9 cellular contexts compared by ENCODE assay signal in genomic region chr3:20043825-20044224, GRCh38. TPM values are rescaled to one million over a fixed set of nuclear protein-coding genes. Genes with fewer than 3 reads are reported as not detected.
DNase-seq lines count a peak whose midpoint lies in the region; ATAC-seq, FAIRE-seq and TF ChIP-seq lines count a peak whose summit lies in the region.
"Had no signal": no experiment of that assay in that cellular context is flagged by ENCODE, and none has a peak within 500 bp of the region (broad histone marks: within the 10 kb centered on the region; RNA-seq: fewer than 3 reads in every experiment).

No MANE protein-coding gene starts in this region.

- H3K36me3 ChIP-seq in heart right ventricle (no peaks in the 10 kb centered on the region), muscle layer of colon (ENCODE audit: insufficient read depth, low read length) (no peaks in the 10 kb centered on the region), uterus (no peaks in the 10 kb centered on the region)
- H3K36me3 ChIP-seq: MG63 had no signal

- H3K27ac ChIP-seq in heart right ventricle (peak overlapping the region in 9 of 10 donors; percentile 42 to 99 (median 98)), muscle layer of colon (ENCODE audit: low read depth, low read length) (peak overlapping the region; percentile 52), uterus (peak overlapping the region; percentile 96 to 99)

- peak overlapping the region in 1 of 5 experiments; percentile 43 for H3K4me3 Mint-ChIP-seq in brain

- H3K4me1 ChIP-seq in heart right ventricle (peaks cover 11 to 75% (median 63%) of the 10 kb centered on the region in 9 donors), muscle layer of colon (ENCODE audit: insufficient read depth, low read length) (peaks cover 47% of the 10 kb centered on the region), uterus (peaks cover 0 to 16% of the 10 kb centered on the region in 2 donors)

- intact Hi-C loops in heart right ventricle (cut with DNase I) (loop anchor here in 7 of 10 donors (5.0 to 10.0 kb wide), 6 partner anchors 38 to 157 kb away; partner anchors contain the start of genes RAB5A (in 4 of the 7) and SGO1 (in 4 of the 7)), left ventricle myocardium superior (cut with micrococcal nuclease) (no loop called here), uterus (cut with DNase I; ENCODE audit: low total_unique reads) (loop anchor here (10.0 kb wide), 1 partner anchor 99 kb away; the partner anchor contains the start of gene RAB5A)

- peak overlapping the region in 8 of 10 donors; percentile 2 to 44 (median 24) for H3K4me3 ChIP-seq in heart right ventricle
- peak overlapping the region in 1 of 2 donors; percentile 19 for H3K4me3 ChIP-seq in muscle layer of colon (ENCODE audit: low read depth in 1 of 2, low read length in 2 of 2)
- no peak overlapping the region for H3K4me3 ChIP-seq in uterus
- H3K4me3 ChIP-seq: MG63 had no signal

- H3K36me3 Mint-ChIP-seq in brain: no peaks in the 10 kb centered on the region

- H3K27ac Mint-ChIP-seq in brain: peak overlapping the region in 3 of 5 experiments; percentile 14 to 82 (median 24)

- TF ChIP-seq POLR2A in uterus (IDR thresholded peaks at IDR 0.05): no peak

- TF ChIP-seq CTCF in heart right ventricle (IDR thresholded peaks at IDR 0.05) (no peak), brain (conservative IDR thresholded peaks at IDR 0.05) (no peak), uterus (IDR thresholded peaks at IDR 0.05) (no peak)

- H3K9me3 ChIP-seq in heart right ventricle: no peaks in the 10 kb centered on the region
- no peaks in the 10 kb centered on the region for H3K9me3 ChIP-seq in muscle layer of colon (ENCODE audit: low read length)
- no peaks in the 10 kb centered on the region for H3K9me3 ChIP-seq in uterus
- H3K9me3 ChIP-seq: MG63 had no signal

- no peak overlapping the region for H3K9ac ChIP-seq in muscle layer of colon (ENCODE audit: low read length)

- H3K4me1 Mint-ChIP-seq in brain: peaks cover 70% of the 10 kb centered on the region

- 59 to 69% methylated on average over 4 of the region's 4 CpGs for WGBS in heart right ventricle, 2 donors

- H3K27me3 ChIP-seq in heart right ventricle (no peaks in the 10 kb centered on the region), muscle layer of colon (ENCODE audit: control insufficient read depth in 1 of 2, insufficient read depth in 2 of 2, low read length in 2 of 2) (no peaks in the 10 kb centered on the region), uterus (no peaks in the 10 kb centered on the region)
- H3K27me3 ChIP-seq: MG63 had no signal

- no peak for ATAC-seq in heart right ventricle
- ATAC-seq in left ventricle myocardium superior: no peak
- ATAC-seq in GM19395 (IDR thresholded peaks at IDR 0.05; ENCODE audit: unreplicated experiment): no peak
- ATAC-seq in GM21737 (IDR thresholded peaks at IDR 0.05; ENCODE audit: unreplicated experiment): no peak

- no peaks in the 10 kb centered on the region for H3K27me3 Mint-ChIP-seq in brain

- H3K9me3 Mint-ChIP-seq in brain: no peaks in the 10 kb centered on the region

- FAIRE-seq in GM19239 (lab: Jason Lieb, UNC): no peak

- DNase-seq in heart right ventricle: no peak
- DNase-seq in left ventricle myocardium superior: no peak
- DNase-seq in uterus: no peak
- no peak for DNase-seq in GM19239 (ENCODE audit: insufficient read length, low spot score)

RNA-seq across cellular contexts. Expression of gene KAT2B, which starts 3.6 kb away (rescaled TPM):
- total RNA-seq in heart right ventricle (100 to 1,000 TPM in 1 of 10 donors, 10 to 100 TPM in 9; 81.7 to 104 (median 87.8) TPM), left ventricle myocardium superior (111 TPM), uterus (10 to 100 TPM; 12.8 to 52.1 (median 35.2) TPM)
- polyA plus RNA-seq in heart right ventricle (10 to 100 TPM; 11.4 to 24.8 TPM), brain (ENCODE audit: insufficient read depth, low read depth, low replicate concordance) (6.8 TPM)

RNA-seq across cellular contexts. Expression of gene PP2D1, which starts 31.8 kb away (rescaled TPM):
- not detected for total RNA-seq in heart right ventricle
- polyA plus RNA-seq in heart right ventricle: not detected
- total RNA-seq in left ventricle myocardium superior: not detected
- polyA plus RNA-seq in brain (ENCODE audit: insufficient read depth, low read depth, low replicate concordance): not detected
- not detected for total RNA-seq in uterus

Comparison
In these comparisons a context has a peak if more than half of its experiments do, and no peak if none do; other contexts are left out.
1. H3K4me3 ChIP-seq: peak in heart right ventricle (8 of 10); none in uterus (0 of 2).
2. Peak in every context shown above with its lines, with median percentiles within 50 percentile points of each other: H3K27ac ChIP-seq.